Comparison of ENCODE assay signal across 9 cellular contexts in genomic region chr19:54674021-54674617, GRCh38. TPM values are rescaled to one million over a fixed set of nuclear protein-coding genes. Genes with fewer than 3 reads are reported as not detected.
DNase-seq lines count a peak whose midpoint lies in the region; ATAC-seq, FAIRE-seq and TF ChIP-seq lines count a peak whose summit lies in the region.
"Had no signal": no experiment of that assay in that cellular context is flagged by ENCODE, and none has a peak within 500 bp of the region (broad histone marks: within the 10 kb centered on the region; RNA-seq: fewer than 3 reads in every experiment).

No MANE protein-coding gene starts in this region.

- H3K9me3 Mint-ChIP-seq in progenitor cell of endocrine pancreas (ENCODE audit: low read depth), result peaks cover 26% of the 10 kb centered on the region
- H3K9me3 Mint-ChIP-seq: dendritic cell treated with granulocyte-macrophage colony-stimulating factor and Interleukin-4, amounts not matched to agents 40 ng/mL and 50 ng/mL, for 4 days had no signal

- TF ChIP-seq POLR2A in gastroesophageal sphincter (IDR thresholded peaks at IDR 0.05), result no peak

- FAIRE-seq in bronchial epithelial cell (lab: Jason Lieb, UNC) (no peak), frontal cortex (lab: Jason Lieb, UNC) (no peak)

- H3K27me3 Mint-ChIP-seq in progenitor cell of endocrine pancreas, result no peaks in the 10 kb centered on the region

- no peak overlapping the region for H3K27ac Mint-ChIP-seq in progenitor cell of endocrine pancreas
- H3K27ac Mint-ChIP-seq: dendritic cell treated with granulocyte-macrophage colony-stimulating factor and Interleukin-4, amounts not matched to agents 40 ng/mL and 50 ng/mL, for 4 days had no signal

- H3K4me1 Mint-ChIP-seq in progenitor cell of endocrine pancreas (ENCODE audit: low read depth), result no peaks in the 10 kb centered on the region

- no peak for TF ChIP-seq EP300 in gastroesophageal sphincter (IDR thresholded peaks at IDR 0.05)

- H3K36me3 ChIP-seq in bronchial epithelial cell (ENCODE audit: control insufficient read depth, insufficient read depth, low read length), result no peaks in the 10 kb centered on the region
- no peaks in the 10 kb centered on the region for H3K36me3 ChIP-seq in gastroesophageal sphincter

- no peak overlapping the region for H3K4me3 Mint-ChIP-seq in progenitor cell of endocrine pancreas (ENCODE audit: low read depth)
- H3K4me3 Mint-ChIP-seq: dendritic cell treated with granulocyte-macrophage colony-stimulating factor and Interleukin-4, amounts not matched to agents 40 ng/mL and 50 ng/mL, for 4 days had no signal

- H3K27me3 ChIP-seq in bronchial epithelial cell (ENCODE audit: control insufficient read depth, insufficient read depth, low read length), result no peaks in the 10 kb centered on the region
- peaks cover 49% of the 10 kb centered on the region for H3K27me3 ChIP-seq in gastroesophageal sphincter

- TF ChIP-seq CTCF in GM12873 (IDR thresholded peaks at IDR 0.05; ENCODE audit: insufficient read depth, low read depth, low read length, missing control alignments), result peak; percentile 82
- TF ChIP-seq CTCF in bronchial epithelial cell (IDR thresholded peaks at IDR 0.05; ENCODE audit: insufficient read depth, low read length, severe bottlenecking), result peak; percentile 60
- TF ChIP-seq CTCF in progenitor cell of endocrine pancreas (IDR thresholded peaks at IDR 0.05; ENCODE audit: unreplicated experiment), result peak; percentile 21
- TF ChIP-seq CTCF in gastroesophageal sphincter (IDR thresholded peaks at IDR 0.05), result peak in 1 of 4 experiments; percentile 36

- H3K9me3 ChIP-seq in gastroesophageal sphincter, result peaks cover 0 to 7% (median 0%) of the 10 kb centered on the region in 3 donors

- WGBS in gastroesophageal sphincter (ENCODE audit: low coverage in 1 of 2), 2 donors, result 32 to 41% methylated on average over 2 of the region's 2 CpGs

- DNase-seq in 8988T (peak; percentile 24), NCI-H345 treated with DMSO at 0.1 percent for 48 hours (lab: John Stamatoyannopoulos, UW; ENCODE audit: unreplicated experiment) (peak; percentile 0), bronchial epithelial cell (ENCODE audit: low read depth) (peak; percentile 30), progenitor cell of endocrine pancreas (ENCODE audit: low spot score, unreplicated experiment) (no peak), frontal cortex (ENCODE audit: low spot score in 2 of 2) (no peak)

- H3K27ac ChIP-seq in gastroesophageal sphincter, result no peak overlapping the region

- no peaks in the 10 kb centered on the region for H3K4me1 ChIP-seq in gastroesophageal sphincter

- no peak overlapping the region for H3K4me3 ChIP-seq in bronchial epithelial cell (ENCODE audit: low read depth, low read length)
- H3K4me3 ChIP-seq in gastroesophageal sphincter, result no peak overlapping the region

- no peak for ATAC-seq in gastroesophageal sphincter
- ATAC-seq in HG02798 (IDR thresholded peaks at IDR 0.05; ENCODE audit: poor library complexity, unreplicated experiment), result no peak

- H3K36me3 Mint-ChIP-seq in progenitor cell of endocrine pancreas (ENCODE audit: insufficient read depth), result peaks cover 2% of the 10 kb centered on the region

RNA-seq across cellular contexts. Expression of gene LILRB4, which starts 11.3 kb away (rescaled TPM):
- total RNA-seq in bronchial epithelial cell, result not detected in 2 replicates
- not detected in 2 replicates for total RNA-seq in progenitor cell of endocrine pancreas
- 10 to 100 TPM in 1 of 4 donors, 1 to 10 TPM in 2, under 1 TPM in 1; 0.77 to 14.3 (median 2.5) TPM for total RNA-seq in gastroesophageal sphincter
- total RNA-seq in frontal cortex, result 0.82 TPM

RNA-seq across cellular contexts. Expression of gene LILRB1, which starts 43.8 kb away (rescaled TPM):
- total RNA-seq in bronchial epithelial cell (not detected in 2 replicates), progenitor cell of endocrine pancreas (not detected in 2 replicates), gastroesophageal sphincter (1 to 10 TPM in 2 of 4 donors, under 1 TPM in 2; 0.79 to 3.4 (median 1.2) TPM), frontal cortex (not detected)

RNA-seq across cellular contexts. Expression of gene KIR3DL3, which starts 50.1 kb away (rescaled TPM):
- not detected in 2 replicates for total RNA-seq in bronchial epithelial cell
- not detected in 2 replicates for total RNA-seq in progenitor cell of endocrine pancreas
- not detected for total RNA-seq in gastroesophageal sphincter
- total RNA-seq in frontal cortex, result not detected

Comparison
In these comparisons a context has a peak if more than half of its experiments do, and no peak if none do; other contexts are left out.
1. DNase-seq: peak in 8988T (single experiment), NCI-H345 treated with DMSO at 0.1 percent for 48 hours (single experiment) and bronchial epithelial cell (single experiment); none in progenitor cell of endocrine pancreas (single experiment) and frontal cortex (0 of 2).